ENCODE assay signal across 12 cellular contexts in the genomic region with DNA sequence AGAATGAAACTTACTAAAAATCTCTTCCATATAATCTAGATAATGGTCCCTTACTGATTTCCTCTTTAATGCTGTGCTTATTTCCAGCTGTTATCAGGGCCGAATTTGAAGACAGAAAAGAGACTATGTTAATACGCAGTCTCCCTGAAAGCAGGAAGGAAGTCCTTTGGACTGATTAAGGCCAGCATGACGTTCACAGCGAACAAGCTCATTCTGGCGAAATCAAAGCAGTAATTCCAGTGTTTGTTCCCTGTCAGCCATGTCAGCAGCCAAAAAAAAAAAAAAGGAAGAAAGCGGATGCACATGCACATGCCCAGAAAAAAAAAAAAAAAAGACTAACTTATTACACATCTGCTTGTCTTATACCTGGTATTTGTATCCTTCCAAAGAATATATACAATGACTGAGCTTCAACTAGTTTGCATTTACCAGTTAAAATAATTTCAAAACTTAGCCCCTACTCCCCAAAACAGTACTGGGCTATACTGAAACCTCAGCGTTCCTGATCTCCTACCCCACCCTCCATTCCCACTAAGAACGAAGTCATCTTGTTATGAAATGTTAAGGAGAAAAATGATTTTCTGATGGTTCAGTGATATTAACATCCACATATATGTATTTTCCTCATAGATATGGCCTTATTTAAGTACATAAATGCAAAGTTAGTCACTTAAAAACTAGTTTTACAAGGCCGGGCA. TPM values are rescaled to one million over a fixed set of nuclear protein-coding genes. Genes with fewer than 3 reads are reported as not detected.
DNase-seq lines count a peak whose midpoint lies in the region; FAIRE-seq and TF ChIP-seq lines count a peak whose summit lies in the region.
"Had no signal": no experiment of that assay in that cellular context is flagged by ENCODE, and none has a peak within 500 bp of the region (broad histone marks: within the 10 kb centered on the region; RNA-seq: fewer than 3 reads in every experiment).

No MANE protein-coding gene starts in this region.

- POLR2A ChIA-PET in endothelial cell of umbilical vein (lab: Charles Lee): interaction anchor here (0.6 to 1.0 kb wide), 3 partner anchors 10 to 60 kb away, joined by 3 to 6 read pairs (median 3); no protein-coding TSS in a partner anchor

- BruUV-seq in endothelial cell of umbilical vein (replicated peaks; lab: Mats Ljungman, UMichigan): no TSS peak

- H2AFZ ChIP-seq in endothelial cell of umbilical vein (ENCODE audit: low read depth, low read length): peak overlapping the region; percentile 81
- no peak overlapping the region for H2AFZ ChIP-seq in mesenchymal stem cell (ENCODE audit: low read depth, low read length)

- no peaks in the 10 kb centered on the region for H4K20me1 ChIP-seq in endothelial cell of umbilical vein (replicated peaks; ENCODE audit: control insufficient read depth, extremely low read depth, insufficient read depth, low read length)

- TF ChIP-seq EP300 in transverse colon (IDR thresholded peaks at IDR 0.05; ENCODE audit: low read depth): no peak

- no peak overlapping the region for H3K23ac ChIP-seq in mesenchymal stem cell (ENCODE audit: low read length in 2 of 2)

- no peak overlapping the region for H3K14ac ChIP-seq in mesenchymal stem cell (ENCODE audit: low read length in 2 of 2)

- no peak for TF ChIP-seq POLR2A in endothelial cell of umbilical vein (IDR thresholded peaks at IDR 0.05; ENCODE audit: low read depth, low read length)
- TF ChIP-seq POLR2A in transverse colon (IDR thresholded peaks at IDR 0.05): no peak

- CTCF ChIA-PET in endothelial cell of umbilical vein (lab: Charles Lee): interaction anchor here (0.6 to 2.0 kb wide), 9 partner anchors 10 to 857 kb away, joined by 3 to 13 read pairs (median 5); partner anchors contain the start of genes ANAPC16 and ASCC1

- in situ Hi-C loops in transverse colon (cut with MboI; ENCODE audit: low pct_ligation_motif_present in 1 of 4, low pct_unique_long_range_greater_than_20kb in 1 of 4, low sequenced_read_pairs in 3 of 4): no loop called here

- no peak overlapping the region for H4K91ac ChIP-seq in mesenchymal stem cell (ENCODE audit: low read length)

- peaks cover 9% of the 10 kb centered on the region for H3K79me1 ChIP-seq in mesenchymal stem cell (replicated peaks; ENCODE audit: low read length, poor library complexity, severe bottlenecking)

- H2BK12ac ChIP-seq in mesenchymal stem cell (ENCODE audit: low read length in 2 of 2): no peak overlapping the region

- H3K9ac ChIP-seq in endothelial cell of umbilical vein (replicated peaks; ENCODE audit: extremely low read depth, insufficient read depth, low read length) (peak overlapping the region; percentile 61), mesenchymal stem cell (ENCODE audit: low read length) (peak overlapping the region; percentile 93)

- H3K4me1 ChIP-seq in endothelial cell of umbilical vein (ENCODE audit: control insufficient read depth, extremely low read depth, insufficient read depth, low read length): peaks cover 11% of the 10 kb centered on the region
- H3K4me1 ChIP-seq in mesenchymal stem cell (ENCODE audit: control insufficient read depth, insufficient read depth, low read depth, low read length): no peaks in the 10 kb centered on the region
- no peaks in the 10 kb centered on the region for H3K4me1 ChIP-seq in transverse colon

- H3K4me3 ChIP-seq in endothelial cell of umbilical vein (replicated peaks in 1 of 3; ENCODE audit: insufficient read depth in 1 of 3, low read depth in 1 of 3, low read length in 3 of 3) (peak overlapping the region in 2 of 3 experiments; percentile 7 to 39), mesenchymal stem cell (ENCODE audit: insufficient read depth in 1 of 2, low read depth in 1 of 2, low read length in 2 of 2) (peak overlapping the region in 1 of 2 experiments; percentile 64), transverse colon (no peak overlapping the region)

- H3K27ac ChIP-seq in endothelial cell of umbilical vein (ENCODE audit: insufficient read depth, low read depth, low read length) (peak overlapping the region; percentile 57), mesenchymal stem cell (ENCODE audit: low read length, poor library complexity, severe bottlenecking) (no peak overlapping the region), transverse colon (peak overlapping the region; percentile 54 to 78 (median 72))

- no peak overlapping the region for H2AK5ac ChIP-seq in mesenchymal stem cell (ENCODE audit: low read length, severe bottlenecking)

- H3K4me2 ChIP-seq in endothelial cell of umbilical vein (ENCODE audit: insufficient read depth, low read length): peak overlapping the region; percentile 51
- H3K4me2 ChIP-seq in mesenchymal stem cell (ENCODE audit: low read length, poor library complexity, severe bottlenecking): no peak overlapping the region

- H2BK5ac ChIP-seq in mesenchymal stem cell (ENCODE audit: low read depth, low read length, poor library complexity, severe bottlenecking): no peak overlapping the region

- peak; percentile 87 for FAIRE-seq in endothelial cell of umbilical vein (lab: Jason Lieb, UNC)

- intact Hi-C loops in endothelial cell of umbilical vein (cut with micrococcal nuclease) (loop anchor here (2.0 kb wide), 1 partner anchor 16 kb away; no protein-coding TSS in a partner anchor), transverse colon (cut with DNase I; ENCODE audit: low total_unique reads) (no loop called here)

- H3K18ac ChIP-seq in mesenchymal stem cell (ENCODE audit: low read depth in 1 of 2, low read length in 2 of 2): peak overlapping the region in 1 of 2 experiments; percentile 54

- H3K36me3 ChIP-seq in endothelial cell of umbilical vein (ENCODE audit: control insufficient read depth in 2 of 2, extremely low read depth in 1 of 2, insufficient read depth in 2 of 2, low read length in 2 of 2): no peaks in the 10 kb centered on the region
- H3K36me3 ChIP-seq in mesenchymal stem cell (ENCODE audit: control insufficient read depth in 1 of 2, insufficient read depth in 2 of 2, low read depth in 1 of 2, low read length in 2 of 2): peaks cover 3 to 19% of the 10 kb centered on the region in 2 experiments
- peaks cover 0 to 8% (median 4%) of the 10 kb centered on the region in 4 donors for H3K36me3 ChIP-seq in transverse colon

- H3K27me3 ChIP-seq in endothelial cell of umbilical vein (ENCODE audit: control insufficient read depth in 2 of 2, insufficient read depth in 2 of 2, low read length in 2 of 2): no peaks in the 10 kb centered on the region
- no peaks in the 10 kb centered on the region for H3K27me3 ChIP-seq in mesenchymal stem cell (ENCODE audit: control insufficient read depth in 1 of 2, insufficient read depth in 1 of 2, low read length in 2 of 2)
- H3K27me3 ChIP-seq in transverse colon: no peaks in the 10 kb centered on the region

- DNase-seq in NCI-H146 (lab: John Stamatoyannopoulos, UW) (peak; percentile 12), NCI-H146 treated with DMSO at 0.1 percent for 48 hours (lab: John Stamatoyannopoulos, UW; ENCODE audit: unreplicated experiment) (no peak), endothelial cell of umbilical vein (ENCODE audit: low read depth, low spot score) (peak; percentile 80), mesenchymal stem cell (peak; percentile 75), transverse colon (peak; percentile 15), DMS153 treated with DMSO at 0.1 percent for 48 hours (lab: John Stamatoyannopoulos, UW; ENCODE audit: unreplicated experiment) (no peak), NCI-H748 treated with DMSO at 0.1 percent for 48 hours (lab: John Stamatoyannopoulos, UW) (no peak)
- no peak for DNase-seq in stimulated activated CD4-positive, alpha-beta T cell treated with anti-CD3 and anti-CD28 coated beads, Interleukin-1b, Interleukin-23, amount 100 ng/mL, for 48 hours
- DNase-seq: 8988T; mesendoderm; NCI-H1417 treated with DMSO at 0.1 percent for 48 hours; stimulated activated CD8-positive, alpha-beta memory T cell treated with anti-CD3 and anti-CD28 coated beads, Interleukin-4, amount 100 ng/mL, for 48 hours had no signal

- 74% methylated on average over 6 of the region's 9 CpGs for WGBS in mesenchymal stem cell
- WGBS in transverse colon (ENCODE audit: low coverage in 1 of 2), 2 donors: 57 to 73% methylated on average over 8 to 9 of the region's 9 CpGs

- no peaks in the 10 kb centered on the region for H3K9me1 ChIP-seq in endothelial cell of umbilical vein (replicated peaks; ENCODE audit: control insufficient read depth, extremely low read depth, insufficient read depth, low read length)

- TF ChIP-seq CTCF in endothelial cell of umbilical vein (IDR thresholded peaks at IDR 0.05; ENCODE audit: extremely low read depth in 1 of 2, insufficient read depth in 1 of 2, low read depth in 1 of 2, low read length in 2 of 2) (no peak), transverse colon (IDR thresholded peaks at IDR 0.05) (no peak)

- no peak overlapping the region for H3K4ac ChIP-seq in mesenchymal stem cell (ENCODE audit: low read depth in 1 of 2, low read length in 2 of 2)

- dilution Hi-C loops in endothelial cell of umbilical vein (cut with MboI; ENCODE audit: extremely low pct_ligation_motif_present, low sequenced_read_pairs): no loop called here

- no peaks in the 10 kb centered on the region for H3K79me2 ChIP-seq in endothelial cell of umbilical vein (ENCODE audit: control insufficient read depth, insufficient read depth, low read length)

- H3K9me3 ChIP-seq in endothelial cell of umbilical vein (replicated peaks; ENCODE audit: control insufficient read depth, insufficient read depth, low read length): no peaks in the 10 kb centered on the region
- peaks cover 9% of the 10 kb centered on the region for H3K9me3 ChIP-seq in mesenchymal stem cell (ENCODE audit: control insufficient read depth, low read length)
- no peaks in the 10 kb centered on the region for H3K9me3 ChIP-seq in transverse colon

- H2BK120ac ChIP-seq in mesenchymal stem cell (ENCODE audit: low read depth, low read length): no peak overlapping the region

- no peak overlapping the region for H2BK15ac ChIP-seq in mesenchymal stem cell (ENCODE audit: low read depth, poor library complexity, severe bottlenecking)

- no peak overlapping the region for H4K8ac ChIP-seq in mesenchymal stem cell (ENCODE audit: low read length)

RNA-seq across cellular contexts. Expression of gene ANAPC16, which starts 29.0 kb away (rescaled TPM):
- 44.2 and 44.4 TPM in 2 replicates for total RNA-seq in endothelial cell of umbilical vein
- 32.2 and 38.1 TPM in 2 replicates for polyA plus RNA-seq in endothelial cell of umbilical vein
- polyA plus RNA-seq in endothelial cell of umbilical vein (2011; cell fraction: cytosol; rRNA removed): 43.3 and 47.2 TPM in 2 replicates
- 16.6 and 16.9 TPM in 2 replicates for polyA plus RNA-seq in endothelial cell of umbilical vein (2011; cell fraction: nucleus; rRNA removed)
- 39.8 and 46.4 TPM in 2 replicates for polyA plus RNA-seq in endothelial cell of umbilical vein (2012)
- 21.9 and 28.2 TPM in 2 replicates for polyA minus RNA-seq in endothelial cell of umbilical vein
- polyA minus RNA-seq in endothelial cell of umbilical vein (2011; cell fraction: cytosol; rRNA and poly(A)+ RNA removed): 20.9 TPM
- 3.8 and 5.8 TPM in 2 replicates for polyA minus RNA-seq in endothelial cell of umbilical vein (2011; cell fraction: nucleus; rRNA and poly(A)+ RNA removed)
- polyA plus RNA-seq in mesenchymal stem cell (2013, experiment 1 of 2): 63.6 TPM
- polyA plus RNA-seq in mesenchymal stem cell (2013, experiment 2 of 2): 65.1 TPM
- total RNA-seq in transverse colon: 10 to 100 TPM; 57.6 to 77.4 (median 65.5) TPM

RNA-seq across cellular contexts. Expression of gene ASCC1, which starts 29.3 kb away (rescaled TPM):
- total RNA-seq in endothelial cell of umbilical vein: 24.9 and 28.2 TPM in 2 replicates
- 14.9 and 16.0 TPM in 2 replicates for polyA plus RNA-seq in endothelial cell of umbilical vein
- 19.2 and 19.8 TPM in 2 replicates for polyA plus RNA-seq in endothelial cell of umbilical vein (2011; cell fraction: cytosol; rRNA removed)
- polyA plus RNA-seq in endothelial cell of umbilical vein (2011; cell fraction: nucleus; rRNA removed): 13.6 and 15.4 TPM in 2 replicates
- polyA plus RNA-seq in endothelial cell of umbilical vein (2012): 24.8 and 28.0 TPM in 2 replicates
- 15.5 and 29.6 TPM in 2 replicates for polyA minus RNA-seq in endothelial cell of umbilical vein
- polyA minus RNA-seq in endothelial cell of umbilical vein (2011; cell fraction: cytosol; rRNA and poly(A)+ RNA removed): 30.7 TPM
- polyA minus RNA-seq in endothelial cell of umbilical vein (2011; cell fraction: nucleus; rRNA and poly(A)+ RNA removed): 14.8 and 16.6 TPM in 2 replicates
- 36.0 TPM for polyA plus RNA-seq in mesenchymal stem cell (2013, experiment 1 of 2)
- polyA plus RNA-seq in mesenchymal stem cell (2013, experiment 2 of 2): 36.1 TPM
- 10 to 100 TPM; 13.4 to 34.0 (median 20.5) TPM for total RNA-seq in transverse colon

Comparison
In these comparisons a context has a peak if more than half of its experiments do, and no peak if none do; other contexts are left out.
1. DNase-seq: peak in NCI-H146 (single experiment), endothelial cell of umbilical vein (single experiment), mesenchymal stem cell (single experiment) and transverse colon (single experiment); none in NCI-H146 treated with DMSO at 0.1 percent for 48 hours (single experiment), stimulated activated CD4-positive, alpha-beta T cell treated with anti-CD3 and anti-CD28 coated beads, Interleukin-1b, Interleukin-23, amount 100 ng/mL, for 48 hours (single experiment), DMS153 treated with DMSO at 0.1 percent for 48 hours (single experiment) and NCI-H748 treated with DMSO at 0.1 percent for 48 hours (single experiment).
2. H3K4me3 ChIP-seq: peak in endothelial cell of umbilical vein (2 of 3); none in transverse colon (0 of 4).